In the genomic region with DNA sequence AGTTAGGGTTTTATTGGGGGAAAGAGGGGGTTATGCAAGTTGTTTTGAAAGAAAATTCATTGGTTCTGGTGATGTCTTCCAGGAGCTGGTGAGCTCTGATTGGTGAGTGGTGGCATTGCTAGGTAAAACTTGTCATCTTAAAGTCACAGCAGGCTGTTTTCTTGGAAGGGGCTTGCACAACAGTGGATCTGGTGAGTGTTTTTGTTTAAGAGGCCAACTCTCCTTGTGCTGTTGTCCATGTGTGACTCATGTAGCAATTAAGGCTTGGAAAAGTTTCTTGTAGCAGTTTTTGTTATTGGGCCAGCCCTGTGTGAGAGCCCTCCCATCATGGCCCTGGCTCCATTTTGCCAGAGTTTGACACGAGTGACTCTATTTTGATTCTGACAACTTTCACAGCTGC, we compare ENCODE assay signal across 16 cellular contexts.
DNase-seq lines count a peak whose midpoint lies in the region; TF ChIP-seq lines count a peak whose summit lies in the region.
"Had no signal": no experiment of that assay in that cellular context is flagged by ENCODE, and none has a peak within 500 bp of the region (broad histone marks: within the 10 kb centered on the region; RNA-seq: fewer than 3 reads in every experiment).

No MANE protein-coding gene starts in this region.

- peaks cover 12 to 16% of the 10 kb centered on the region in 2 experiments; a peak in 3 of 4 replicates for H3K4me1 Mint-ChIP-seq in H9
- H3K4me1 Mint-ChIP-seq: activated naive CD8-positive, alpha-beta T cell treated with anti-CD3 and anti-CD28 coated beads, Interleukin-2, amount 10 ng/mL, durations not matched to agents 7 days and 5 days had no signal

- no peaks in the 10 kb centered on the region for H3K79me1 ChIP-seq in H9 (ENCODE audit: insufficient read depth, low read depth, low read length, poor library complexity, severe bottlenecking)

- H3K9me3 Mint-ChIP-seq in H9 = no peaks in the 10 kb centered on the region
- H3K9me3 Mint-ChIP-seq: activated naive CD8-positive, alpha-beta T cell treated with anti-CD3 and anti-CD28 coated beads, Interleukin-2, amount 10 ng/mL, durations not matched to agents 7 days and 5 days had no signal

- H3K9ac ChIP-seq in H9 (ENCODE audit: extremely low read depth, insufficient read length, low read length) = no peak overlapping the region

- H3K36me3 ChIP-seq in ACC112 (ENCODE audit: insufficient read depth, low read length) = no peaks in the 10 kb centered on the region
- H3K36me3 ChIP-seq in hepatocyte (replicated peaks; ENCODE audit: insufficient read depth, low read depth) = no peaks in the 10 kb centered on the region
- H3K36me3 ChIP-seq: BE2C had no signal

- H2BK20ac ChIP-seq in H9 (ENCODE audit: low read depth, low read length, poor library complexity, severe bottlenecking) = no peak overlapping the region

- no peaks in the 10 kb centered on the region for H3K36me3 Mint-ChIP-seq in H9 (ENCODE audit: insufficient read depth in 1 of 3, low read depth in 3 of 3)
- H3K36me3 Mint-ChIP-seq: activated naive CD8-positive, alpha-beta T cell treated with anti-CD3 and anti-CD28 coated beads, Interleukin-2, amount 10 ng/mL, durations not matched to agents 7 days and 5 days had no signal

- H3K27ac Mint-ChIP-seq in H9 = peak overlapping the region in 2 of 3 experiments; percentile 44 to 64; a peak in 4 of 7 replicates
- H3K27ac Mint-ChIP-seq: activated naive CD8-positive, alpha-beta T cell treated with anti-CD3 and anti-CD28 coated beads, Interleukin-2, amount 10 ng/mL, durations not matched to agents 7 days and 5 days; progenitor cell of endocrine pancreas had no signal

- no peak overlapping the region for H4K5ac ChIP-seq in H9 (ENCODE audit: insufficient read length, low read depth, low read length)

- H3K27me3 Mint-ChIP-seq in H9 (ENCODE audit: low read depth) = no peaks in the 10 kb centered on the region
- H3K27me3 Mint-ChIP-seq: activated naive CD8-positive, alpha-beta T cell treated with anti-CD3 and anti-CD28 coated beads, Interleukin-2, amount 10 ng/mL, durations not matched to agents 7 days and 5 days; progenitor cell of endocrine pancreas had no signal

- H3K4me2 ChIP-seq in H9 (ENCODE audit: insufficient read depth, insufficient read length, low read length) (no peak overlapping the region), hepatocyte (no peak overlapping the region)

- H3K4me3 Mint-ChIP-seq in H9 = no peak overlapping the region
- H3K4me3 Mint-ChIP-seq: activated naive CD8-positive, alpha-beta T cell treated with anti-CD3 and anti-CD28 coated beads, Interleukin-2, amount 10 ng/mL, durations not matched to agents 7 days and 5 days had no signal

- H3K9me2 ChIP-seq in hepatocyte (replicated peaks; ENCODE audit: insufficient read depth) = no peaks in the 10 kb centered on the region

- no CpG with 5 or more reads among the region's 1 CpG for WGBS in H9 (ENCODE audit: extremely low coverage, insufficient read length, low lambda C conversion rate)
- WGBS in hepatocyte (ENCODE audit: low lambda C conversion rate, missing lambda C conversion rate) = 88% methylated on average over 1 of the region's 1 CpG

- H3K9me3 ChIP-seq in H9 (ENCODE audit: control insufficient read depth, low read depth, low read length) (no peaks in the 10 kb centered on the region), hepatocyte (ENCODE audit: low read depth) (no peaks in the 10 kb centered on the region)
- H3K9me3 ChIP-seq: BE2C had no signal

- no peak overlapping the region for H2BK12ac ChIP-seq in H9 (ENCODE audit: insufficient read length, low read depth, low read length)

- H3K27ac ChIP-seq in ACC112 (ENCODE audit: low read depth, low read length) (no peak overlapping the region), H9 (ENCODE audit: insufficient read length, low read depth, low read length) (no peak overlapping the region), hepatocyte (no peak overlapping the region)

- no peak overlapping the region for H3K4ac ChIP-seq in H9 (ENCODE audit: low read depth, low read length)

- no peak overlapping the region for H3K23ac ChIP-seq in H9 (ENCODE audit: insufficient read length, low read depth, low read length)

- H2AK5ac ChIP-seq in H9 (ENCODE audit: insufficient read length, low read length) = no peak overlapping the region

- no peak overlapping the region for H4K91ac ChIP-seq in H9 (ENCODE audit: insufficient read length, low read depth, low read length)

- no peak overlapping the region for H3K14ac ChIP-seq in H9 (ENCODE audit: insufficient read depth, low read length)

- no peak overlapping the region for H3K56ac ChIP-seq in H9 (ENCODE audit: insufficient read length, low read depth, low read length)

- no peaks in the 10 kb centered on the region for H3K27me3 ChIP-seq in ACC112 (ENCODE audit: insufficient read depth, low read length)
- no peaks in the 10 kb centered on the region for H3K27me3 ChIP-seq in H9 (ENCODE audit: insufficient read depth, low read length)
- H3K27me3 ChIP-seq in hepatocyte = no peaks in the 10 kb centered on the region
- H3K27me3 ChIP-seq: BE2C had no signal

- no peak overlapping the region for H3T11ph ChIP-seq in H9 (ENCODE audit: low read length)

- no peaks in the 10 kb centered on the region for H3K4me1 ChIP-seq in ACC112 (ENCODE audit: control insufficient read depth, insufficient read depth, low read length, unreplicated experiment)
- peaks cover 2% of the 10 kb centered on the region; the same call in 1 of the 2 replicates for H3K4me1 ChIP-seq in H9 (ENCODE audit: insufficient read depth, low read length)
- H3K4me1 ChIP-seq in hepatocyte (ENCODE audit: insufficient read depth) = no peaks in the 10 kb centered on the region

- H3K18ac ChIP-seq in H9 (ENCODE audit: insufficient read length, low read depth, low read length) = no peak overlapping the region

- no peak overlapping the region for H2BK5ac ChIP-seq in H9 (ENCODE audit: insufficient read length, low read length)

- H3K23me2 ChIP-seq in H9 (ENCODE audit: insufficient read length, low read depth, low read length, poor library complexity, severe bottlenecking) = no peaks in the 10 kb centered on the region

- no peak overlapping the region for H4K8ac ChIP-seq in H9 (replicated peaks; ENCODE audit: insufficient read length, low read depth, low read length)

- no peak overlapping the region for H3K4me3 ChIP-seq in ACC112 (ENCODE audit: low read depth, low read length)
- no peak overlapping the region for H3K4me3 ChIP-seq in hepatocyte

- no peaks in the 10 kb centered on the region for H4K20me1 ChIP-seq in H9 (ENCODE audit: control insufficient read depth, insufficient read depth, insufficient read length)
- H4K20me1 ChIP-seq in hepatocyte (ENCODE audit: insufficient read depth, poor library complexity, severe bottlenecking) = no peaks in the 10 kb centered on the region

- TF ChIP-seq CTCF in H9 (conservative IDR thresholded peaks at IDR 0.05) (no peak), hepatocyte (IDR thresholded peaks at IDR 0.05; ENCODE audit: poor library complexity) (no peak)

- H2AFZ ChIP-seq in ACC112 (ENCODE audit: low read length, unreplicated experiment) (peak overlapping the region; percentile 32), H9 (ENCODE audit: low read length) (no peak overlapping the region), hepatocyte (no peak overlapping the region)

- H3K79me2 ChIP-seq in ACC112 (ENCODE audit: control insufficient read depth, insufficient read depth, low read length, unreplicated experiment) (no peaks in the 10 kb centered on the region), H9 (ENCODE audit: insufficient read depth, low read length) (no peaks in the 10 kb centered on the region), hepatocyte (no peaks in the 10 kb centered on the region)

- no peak overlapping the region for H2BK120ac ChIP-seq in H9 (ENCODE audit: low read depth, low read length, poor library complexity, severe bottlenecking)

- DNase-seq in H9 = no peak
- peak; percentile 84 for DNase-seq in amniotic epithelial cell (ENCODE audit: low read depth)
- peak; percentile 11 for DNase-seq in hepatocyte (ENCODE audit: low spot score)
- no peak for DNase-seq in inferior parietal cortex (ENCODE audit: extremely low spot score)
- DNase-seq in D341Med (ENCODE audit: low spot score) = no peak
- DNase-seq in NCI-H69 (lab: John Stamatoyannopoulos, UW) = no peak
- DNase-seq in NCI-H1092 (lab: John Stamatoyannopoulos, UW) = no peak
- DNase-seq: activated naive CD8-positive, alpha-beta T cell treated with anti-CD3 and anti-CD28 coated beads, Interleukin-2, amount 10 ng/mL, durations not matched to agents 7 days and 5 days; BE2C; effector CD4-positive, alpha-beta T cell; Kasumi-1; NCI-H2171 treated with DMSO at 0.1 percent for 48 hours; stimulated activated CD4-positive, alpha-beta T cell treated with anti-CD3 and anti-CD28 coated beads, Interleukin-4, amount 100 ng/mL, for 24 hours; stimulated activated naive CD4-positive, alpha-beta T cell had no signal

- no peak overlapping the region for H2BK15ac ChIP-seq in H9 (ENCODE audit: low read depth, low read length)

Comparison
In these comparisons a context has a peak if more than half of its experiments do, and no peak if none do; other contexts are left out.
1. DNase-seq: peak in amniotic epithelial cell (single experiment) and hepatocyte (single experiment); none in H9 (single experiment), inferior parietal cortex (single experiment), D341Med (single experiment), NCI-H69 (single experiment) and NCI-H1092 (single experiment).